ENCODE assay signal across 40 cellular contexts in the genomic region with DNA sequence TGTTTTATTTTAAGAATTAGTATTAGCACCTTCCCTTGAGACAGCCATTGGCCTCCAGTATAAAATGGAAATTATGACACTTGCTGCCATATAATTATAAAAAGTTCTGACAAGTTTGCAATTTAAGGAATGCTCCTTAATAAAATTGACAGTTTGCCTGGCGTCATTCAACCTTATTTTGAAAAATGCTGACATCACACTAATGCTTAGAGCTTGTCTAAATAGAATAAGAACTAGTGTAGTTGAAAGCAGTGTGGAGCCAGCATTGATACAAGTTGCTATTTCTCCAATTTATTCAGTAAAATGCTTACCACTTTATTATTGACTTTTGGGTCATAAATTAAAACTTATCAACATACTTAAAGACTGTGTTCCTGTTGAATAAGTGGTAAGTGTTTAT. TPM values are rescaled to one million over a fixed set of nuclear protein-coding genes. Genes with fewer than 3 reads are reported as not detected.
"Had no signal": no experiment of that assay in that cellular context is flagged by ENCODE, and none has a peak within 500 bp of the region (broad histone marks: within the 10 kb centered on the region; RNA-seq: fewer than 3 reads in every experiment).

No MANE protein-coding gene starts in this region.

- H3K27ac ChIP-seq: adrenal gland, body of pancreas, brain microvascular endothelial cell, breast epithelium, VCaP had no signal

- H3K4me1 ChIP-seq: adrenal gland, body of pancreas, breast epithelium had no signal

- FAIRE-seq: TTC549 had no signal

- ATAC-seq: activated CD8-positive, alpha-beta T cell treated with anti-CD3 and anti-CD28 coated beads for 36 hours; activated naive CD4-positive, alpha-beta T cell treated with anti-CD3 and anti-CD28 coated beads, Interleukin-2, amount 50 U/mL, for 72 hours; activated T-cell treated with anti-CD3 and anti-CD28 coated beads, Interleukin-2, amount 50 U/mL, for 4 hours; activated T-cell treated with anti-CD3 and anti-CD28 coated beads, Interleukin-2, amount 50 U/mL, for 72 hours; activated T-helper 17 cell treated with anti-CD3 and anti-CD28 coated beads, Interleukin-2, amount 50 U/mL, for 72 hours; body of pancreas had no signal

- H3K4me1 Mint-ChIP-seq: activated B cell treated with CpG ODN at 0.5 μM for 24 hours; activated T-helper 17 cell treated with anti-CD3 and anti-CD28 coated beads, Interleukin-2, amount 50 U/mL, for 72 hours had no signal

- H3K4me3 Mint-ChIP-seq: activated B cell treated with CpG ODN at 0.5 μM for 24 hours; activated CD4-positive, alpha-beta memory T cell treated with anti-CD3 and anti-CD28 coated beads for 36 hours; activated CD4-positive, alpha-beta T cell treated with anti-CD3 and anti-CD28 coated beads, Interleukin-2, amount 10 ng/mL, durations not matched to agents 24 days and 14 days; activated CD8-positive, alpha-beta T cell treated with anti-CD3 and anti-CD28 coated beads for 36 hours; activated naive CD4-positive, alpha-beta T cell treated with anti-CD3 and anti-CD28 coated beads for 36 hours; activated naive CD8-positive, alpha-beta T cell treated with anti-CD3 and anti-CD28 coated beads for 36 hours; activated T-cell treated with anti-CD3 and anti-CD28 coated beads, Interleukin-2, amount 50 U/mL, for 4 hours; activated T-cell treated with anti-CD3 and anti-CD28 coated beads, Interleukin-2, amount 50 U/mL, for 72 hours; activated T-helper 1 cell treated with anti-CD3 and anti-CD28 coated beads, Interleukin-12 subunit alpha, Interleukin-12 subunit beta, Interleukin-2, Interleukin-4 antibody, amounts not matched to agents 30 ng/mL and 10 ng/mL and 1 ng/mL, durations not matched to agents 14 hours and 24 hours and 36 hours; activated T-helper 17 cell treated with anti-CD3 and anti-CD28 coated beads, Interleukin-2, amount 50 U/mL, for 72 hours; T-helper 1 cell treated with Interleukin-12 subunit alpha and Interleukin-12 subunit beta and Interleukin-4 antibody, amounts not matched to agents 30 μg/mL and 1 μg/mL, for 36 hours; T-helper 2 cell treated with Interferon-gamma antibody and Interleukin-4, amounts not matched to agents 5 μg/mL and 100 μg/mL, for 36 hours had no signal

- H3K27me3 Mint-ChIP-seq: activated B cell treated with CpG ODN at 0.5 μM for 24 hours; activated CD4-positive, alpha-beta memory T cell treated with anti-CD3 and anti-CD28 coated beads for 36 hours; activated CD4-positive, alpha-beta T cell treated with anti-CD3 and anti-CD28 coated beads, Interleukin-2, amount 10 ng/mL, durations not matched to agents 24 days and 14 days; activated CD8-positive, alpha-beta T cell treated with anti-CD3 and anti-CD28 coated beads for 36 hours; activated naive CD8-positive, alpha-beta T cell treated with anti-CD3 and anti-CD28 coated beads for 36 hours; activated T-helper 17 cell treated with anti-CD3 and anti-CD28 coated beads, Interleukin-2, amount 50 U/mL, for 72 hours had no signal

- H3K36me3 ChIP-seq: adrenal gland, brain microvascular endothelial cell, breast epithelium had no signal

- H3K27me3 ChIP-seq: body of pancreas, brain microvascular endothelial cell had no signal

- DNase-seq: activated B cell treated with CpG ODN at 0.5 μM for 24 hours; activated CD4-positive, alpha-beta memory T cell treated with anti-CD3 and anti-CD28 coated beads for 36 hours; activated CD4-positive, alpha-beta T cell treated with anti-CD3 and anti-CD28 coated beads for 4 hours; activated CD4-positive, alpha-beta T cell treated with anti-CD3 and anti-CD28 coated beads, Interleukin-2, amount 10 ng/mL, durations not matched to agents 24 days and 14 days; activated CD4-positive, alpha-beta T cell treated with anti-CD3 and anti-CD28 coated beads, Interleukin-2, amount 50 U/mL, for 1 hour; activated CD4-positive, alpha-beta T cell treated with anti-CD3 and anti-CD28 coated beads, Interleukin-2, amount 50 U/mL, for 4 hours; activated CD4-positive, CD25-positive, alpha-beta regulatory T cell treated with anti-CD3 and anti-CD28 coated beads, Interleukin-2, amount 50 U/mL, for 72 hours; activated CD8-positive, alpha-beta memory T cell treated with anti-CD3 and anti-CD28 coated beads, Interleukin-2, amount 50 U/mL, for 4 hours; activated CD8-positive, alpha-beta T cell treated with anti-CD3 and anti-CD28 coated beads for 36 hours; activated effector memory CD4-positive, alpha-beta T cell treated with anti-CD3 and anti-CD28 coated beads, Interleukin-2, amount 50 U/mL, for 16 hours; activated gamma-delta T cell treated with Interleukin-2 at 50 U/mL for 16 hours; activated naive CD4-positive, alpha-beta T cell; activated naive CD4-positive, alpha-beta T cell treated with anti-CD3 and anti-CD28 coated beads for 36 hours; activated naive CD4-positive, alpha-beta T cell treated with anti-CD3 and anti-CD28 coated beads, Interleukin-2, amount 50 U/mL, for 16 hours; activated naive CD8-positive, alpha-beta T cell treated with anti-CD3 and anti-CD28 coated beads for 36 hours; activated T-cell treated with anti-CD3 and anti-CD28 coated beads for 4 hours; activated T-cell treated with anti-CD3 and anti-CD28 coated beads, Interleukin-2, amount 50 U/mL, for 1 hour; activated T-cell treated with anti-CD3 and anti-CD28 coated beads, Interleukin-2, amount 50 U/mL, for 4 hours; activated T-cell treated with anti-CD3 and anti-CD28 coated beads, Interleukin-2, amount 50 U/mL, for 72 hours; adrenal gland; amniotic stem cell; aorta; body of pancreas; brain microvascular endothelial cell; central memory CD4-positive, alpha-beta T cell; cerebellar nuclear complex; T-helper 2 cell; T-helper 9 cell had no signal

- H3K4me3 ChIP-seq: adrenal gland, body of pancreas, breast epithelium had no signal

- H3K9me3 ChIP-seq: adrenal gland, body of pancreas had no signal

- H3K36me3 Mint-ChIP-seq: activated naive CD4-positive, alpha-beta T cell treated with anti-CD3 and anti-CD28 coated beads, Interleukin-2, amount 50 U/mL, for 72 hours; activated naive CD8-positive, alpha-beta T cell treated with anti-CD3 and anti-CD28 coated beads for 36 hours had no signal

- H3K27ac Mint-ChIP-seq: activated B cell treated with CpG ODN at 0.5 μM for 24 hours; activated CD4-positive, alpha-beta memory T cell treated with anti-CD3 and anti-CD28 coated beads for 36 hours; activated CD4-positive, alpha-beta T cell treated with anti-CD3 and anti-CD28 coated beads, Interleukin-2, amount 10 ng/mL, durations not matched to agents 24 days and 14 days; activated CD8-positive, alpha-beta T cell treated with anti-CD3 and anti-CD28 coated beads for 36 hours; activated naive CD4-positive, alpha-beta T cell treated with anti-CD3 and anti-CD28 coated beads for 36 hours; activated naive CD4-positive, alpha-beta T cell treated with anti-CD3 and anti-CD28 coated beads, Interleukin-2, amount 50 U/mL, for 72 hours; activated naive CD8-positive, alpha-beta T cell treated with anti-CD3 and anti-CD28 coated beads for 36 hours; activated T-cell treated with anti-CD3 and anti-CD28 coated beads, Interleukin-2, amount 50 U/mL, for 72 hours; activated T-helper 1 cell treated with anti-CD3 and anti-CD28 coated beads, Interleukin-12 subunit alpha, Interleukin-12 subunit beta, Interleukin-2, Interleukin-4 antibody, amounts not matched to agents 30 ng/mL and 10 ng/mL and 1 ng/mL, durations not matched to agents 14 hours and 24 hours and 36 hours; activated T-helper 17 cell treated with anti-CD3 and anti-CD28 coated beads, Interleukin-2, amount 50 U/mL, for 72 hours; T-helper 1 cell treated with Interleukin-12 subunit alpha and Interleukin-12 subunit beta and Interleukin-4 antibody, amounts not matched to agents 30 μg/mL and 1 μg/mL, for 36 hours had no signal

- H3K9me3 Mint-ChIP-seq: activated B cell treated with CpG ODN at 0.5 μM for 24 hours; activated CD4-positive, alpha-beta T cell treated with anti-CD3 and anti-CD28 coated beads, Interleukin-2, amount 10 ng/mL, durations not matched to agents 24 days and 14 days; activated CD8-positive, alpha-beta T cell treated with anti-CD3 and anti-CD28 coated beads for 36 hours; activated naive CD4-positive, alpha-beta T cell treated with anti-CD3 and anti-CD28 coated beads, Interleukin-2, amount 50 U/mL, for 72 hours; activated T-cell treated with anti-CD3 and anti-CD28 coated beads, Interleukin-2, amount 50 U/mL, for 4 hours; activated T-helper 17 cell treated with anti-CD3 and anti-CD28 coated beads, Interleukin-2, amount 50 U/mL, for 72 hours had no signal

RNA-seq across cellular contexts. Expression of a gene that starts 54.3 kb away (rescaled TPM):
- total RNA-seq: activated B cell treated with CpG ODN at 0.5 μM for 24 hours; activated CD4-positive, alpha-beta memory T cell treated with anti-CD3 and anti-CD28 coated beads for 36 hours; activated CD4-positive, alpha-beta T cell treated with anti-CD3 and anti-CD28 coated beads, Interleukin-2, amount 10 ng/mL, durations not matched to agents 24 days and 14 days; activated CD8-positive, alpha-beta memory T cell treated with anti-CD3 and anti-CD28 coated beads for 36 hours; activated CD8-positive, alpha-beta T cell treated with anti-CD3 and anti-CD28 coated beads for 36 hours; activated naive CD4-positive, alpha-beta T cell treated with anti-CD3 and anti-CD28 coated beads for 36 hours; activated naive CD4-positive, alpha-beta T cell treated with anti-CD3 and anti-CD28 coated beads, Interleukin-2, amount 50 U/mL, for 72 hours; activated naive CD8-positive, alpha-beta T cell treated with anti-CD3 and anti-CD28 coated beads for 36 hours; activated T-cell treated with anti-CD3 and anti-CD28 coated beads, Interleukin-2, amount 50 U/mL, for 4 hours; activated T-cell treated with anti-CD3 and anti-CD28 coated beads, Interleukin-2, amount 50 U/mL, for 72 hours; activated T-helper 1 cell treated with anti-CD3 and anti-CD28 coated beads, Interleukin-12 subunit alpha, Interleukin-12 subunit beta, Interleukin-2, Interleukin-4 antibody, amounts not matched to agents 30 ng/mL and 10 ng/mL and 1 ng/mL, durations not matched to agents 14 hours and 24 hours and 36 hours; activated T-helper 17 cell treated with anti-CD3 and anti-CD28 coated beads, Interleukin-2, amount 50 U/mL, for 72 hours; adrenal gland; aorta; astrocyte; cardiac septum; chondrocyte had no signal
- polyA plus RNA-seq: adrenal gland, aorta had no signal
